ENCODE assay signal across 24 cellular contexts in genomic region chr6:36111526-36111925, GRCh38. TPM values are rescaled to one million over a fixed set of nuclear protein-coding genes. Genes with fewer than 3 reads are reported as not detected.
DNase-seq lines count a peak whose midpoint lies in the region; TF ChIP-seq lines count a peak whose summit lies in the region.
"Had no signal": no experiment of that assay in that cellular context is flagged by ENCODE, and none has a peak within 500 bp of the region (broad histone marks: within the 10 kb centered on the region; RNA-seq: fewer than 3 reads in every experiment).

No MANE protein-coding gene starts in this region.

- TF ChIP-seq EP300 in transverse colon (IDR thresholded peaks at IDR 0.05; ENCODE audit: low read depth): no peak

- H3K27ac Mint-ChIP-seq in activated naive CD4-positive, alpha-beta T cell treated with anti-CD3 and anti-CD28 coated beads, Interleukin-2, amount 10 ng/mL, durations not matched to agents 7 days and 5 days: peak overlapping the region; percentile 70
- H3K27ac Mint-ChIP-seq: activated CD4-positive, alpha-beta memory T cell treated with anti-CD3 and anti-CD28 coated beads, Interleukin-2, amount 10 ng/mL, durations not matched to agents 7 days and 5 days; progenitor cell of endocrine pancreas had no signal

- H3K9me3 ChIP-seq in WERI-Rb-1 (ENCODE audit: severe bottlenecking) (no peaks in the 10 kb centered on the region), transverse colon (no peaks in the 10 kb centered on the region)
- H3K9me3 ChIP-seq: gastroesophageal sphincter had no signal

- CTCF ChIA-PET in activated naive CD4-positive, alpha-beta T cell treated with anti-CD3 and anti-CD28 coated beads, Interleukin-2, amount 10 ng/mL, durations not matched to agents 7 days and 5 days (lab: Charles Lee): interaction anchor here (1.0 to 1.8 kb wide), 2 partner anchors 9 to 12 kb away, joined by 5 read pairs; no protein-coding TSS in a partner anchor

- WGBS in transverse colon (ENCODE audit: low coverage in 1 of 2), 2 donors: 48 to 68% methylated on average over 6 to 7 of the region's 7 CpGs

- no peak for DNase-seq in activated naive CD4-positive, alpha-beta T cell treated with anti-CD3 and anti-CD28 coated beads, Interleukin-2, amount 10 ng/mL, durations not matched to agents 7 days and 5 days
- DNase-seq in activated naive CD4-positive, alpha-beta T cell (lab: John Stamatoyannopoulos, UW): no peak
- DNase-seq in WERI-Rb-1: peak; percentile 44
- DNase-seq in myocyte (ENCODE audit: low read depth): peak; percentile 88
- DNase-seq in transverse colon: no peak
- no peak for DNase-seq in NCI-H1417 (lab: John Stamatoyannopoulos, UW)
- DNase-seq in effector CD4-positive, alpha-beta T cell: no peak
- DNase-seq in NCI-H128 (lab: John Stamatoyannopoulos, UW; ENCODE audit: unreplicated experiment): no peak
- DNase-seq: activated CD4-positive, alpha-beta memory T cell treated with anti-CD3 and anti-CD28 coated beads, Interleukin-2, amount 10 ng/mL, durations not matched to agents 7 days and 5 days; activated gamma-delta T cell treated with Interleukin-2 at 50 U/mL for 16 hours; activated T-cell treated with anti-CD3 and anti-CD28 coated beads for 4 hours; anterior cingulate cortex; left ventricle myocardium superior; midbrain; NCI-H1048; NCI-H2029 treated with DMSO at 0.1 percent for 48 hours; NCI-H345; NCI-H774; substantia nigra had no signal

- H3K36me3 ChIP-seq in WERI-Rb-1 (peaks cover 36% of the 10 kb centered on the region), transverse colon (peaks cover 0 to 38% (median 2%) of the 10 kb centered on the region in 4 donors)

- H3K27me3 Mint-ChIP-seq in activated naive CD4-positive, alpha-beta T cell treated with anti-CD3 and anti-CD28 coated beads, Interleukin-2, amount 10 ng/mL, durations not matched to agents 7 days and 5 days: no peaks in the 10 kb centered on the region
- H3K27me3 Mint-ChIP-seq: activated CD4-positive, alpha-beta memory T cell treated with anti-CD3 and anti-CD28 coated beads, Interleukin-2, amount 10 ng/mL, durations not matched to agents 7 days and 5 days; progenitor cell of endocrine pancreas had no signal

- in situ Hi-C loops in transverse colon (cut with MboI; ENCODE audit: low pct_ligation_motif_present in 1 of 4, low pct_unique_long_range_greater_than_20kb in 1 of 4, low sequenced_read_pairs in 3 of 4): loop anchor here in 1 of 4 donors (25.0 kb wide), 1 partner anchor 251 kb away; no protein-coding TSS in a partner anchor

- H3K4me3 Mint-ChIP-seq in activated naive CD4-positive, alpha-beta T cell treated with anti-CD3 and anti-CD28 coated beads, Interleukin-2, amount 10 ng/mL, durations not matched to agents 7 days and 5 days: no peak overlapping the region
- H3K4me3 Mint-ChIP-seq: activated CD4-positive, alpha-beta memory T cell treated with anti-CD3 and anti-CD28 coated beads, Interleukin-2, amount 10 ng/mL, durations not matched to agents 7 days and 5 days had no signal

- TF ChIP-seq POLR2A in transverse colon (IDR thresholded peaks at IDR 0.05): no peak

- H3K4me1 ChIP-seq in transverse colon: peaks cover 4 to 41% (median 12%) of the 10 kb centered on the region in 4 donors
- H3K4me1 ChIP-seq: gastroesophageal sphincter had no signal

- peaks cover 74% of the 10 kb centered on the region for H3K36me3 Mint-ChIP-seq in activated naive CD4-positive, alpha-beta T cell treated with anti-CD3 and anti-CD28 coated beads, Interleukin-2, amount 10 ng/mL, durations not matched to agents 7 days and 5 days

- TF ChIP-seq CTCF in WERI-Rb-1 (IDR thresholded peaks at IDR 0.05; ENCODE audit: low read depth, low read length) (no peak), transverse colon (IDR thresholded peaks at IDR 0.05) (no peak)

- no peaks in the 10 kb centered on the region for H3K9me3 Mint-ChIP-seq in activated naive CD4-positive, alpha-beta T cell treated with anti-CD3 and anti-CD28 coated beads, Interleukin-2, amount 10 ng/mL, durations not matched to agents 7 days and 5 days
- H3K9me3 Mint-ChIP-seq: activated CD4-positive, alpha-beta memory T cell treated with anti-CD3 and anti-CD28 coated beads, Interleukin-2, amount 10 ng/mL, durations not matched to agents 7 days and 5 days had no signal

- H3K4me3 ChIP-seq in WERI-Rb-1 (ENCODE audit: low read depth, low read length) (no peak overlapping the region), transverse colon (no peak overlapping the region)
- H3K4me3 ChIP-seq: gastroesophageal sphincter, GM12878, SK-N-MC had no signal

- intact Hi-C loops in transverse colon (cut with DNase I; ENCODE audit: low total_unique reads): no loop called here

- H3K27me3 ChIP-seq in WERI-Rb-1 (ENCODE audit: insufficient read depth, low read depth, severe bottlenecking) (no peaks in the 10 kb centered on the region), transverse colon (no peaks in the 10 kb centered on the region)
- H3K27me3 ChIP-seq: gastroesophageal sphincter had no signal

- H3K27ac ChIP-seq in WERI-Rb-1 (no peak overlapping the region; the same call in 1 of the 2 replicates), transverse colon (peak overlapping the region; percentile 8 to 32 (median 22))
- H3K27ac ChIP-seq: gastroesophageal sphincter, SK-N-MC, VCaP had no signal

- H3K4me1 Mint-ChIP-seq in activated naive CD4-positive, alpha-beta T cell treated with anti-CD3 and anti-CD28 coated beads, Interleukin-2, amount 10 ng/mL, durations not matched to agents 7 days and 5 days: peaks cover 84% of the 10 kb centered on the region

RNA-seq across cellular contexts. Expression of gene MAPK13, which starts 18.8 kb away (rescaled TPM):
- total RNA-seq in myocyte: 0.62 and 0.80 TPM in 2 replicates
- 0.96 TPM for polyA plus RNA-seq in myocyte (2012)
- 100 to 1,000 TPM in 3 of 4 donors, 10 to 100 TPM in 1; 67.7 to 200 (median 146) TPM for total RNA-seq in transverse colon

Comparison
In these comparisons a context has a peak if more than half of its experiments do, and no peak if none do; other contexts are left out.
1. DNase-seq: peak in WERI-Rb-1 (single experiment) and myocyte (single experiment); none in activated naive CD4-positive, alpha-beta T cell treated with anti-CD3 and anti-CD28 coated beads, Interleukin-2, amount 10 ng/mL, durations not matched to agents 7 days and 5 days (single experiment), activated naive CD4-positive, alpha-beta T cell (0 of 4), transverse colon (single experiment), NCI-H1417 (0 of 3), effector CD4-positive, alpha-beta T cell (single experiment) and NCI-H128 (single experiment).
2. RNA of gene MAPK13, which starts 18.8 kb away (total RNA-seq): 67.7 to 200 TPM in transverse colon; 0.62 to 0.80 TPM in myocyte; every median in the first group is over 10 times any median in the second.